8 cellular contexts compared by ENCODE assay signal in the genomic region with DNA sequence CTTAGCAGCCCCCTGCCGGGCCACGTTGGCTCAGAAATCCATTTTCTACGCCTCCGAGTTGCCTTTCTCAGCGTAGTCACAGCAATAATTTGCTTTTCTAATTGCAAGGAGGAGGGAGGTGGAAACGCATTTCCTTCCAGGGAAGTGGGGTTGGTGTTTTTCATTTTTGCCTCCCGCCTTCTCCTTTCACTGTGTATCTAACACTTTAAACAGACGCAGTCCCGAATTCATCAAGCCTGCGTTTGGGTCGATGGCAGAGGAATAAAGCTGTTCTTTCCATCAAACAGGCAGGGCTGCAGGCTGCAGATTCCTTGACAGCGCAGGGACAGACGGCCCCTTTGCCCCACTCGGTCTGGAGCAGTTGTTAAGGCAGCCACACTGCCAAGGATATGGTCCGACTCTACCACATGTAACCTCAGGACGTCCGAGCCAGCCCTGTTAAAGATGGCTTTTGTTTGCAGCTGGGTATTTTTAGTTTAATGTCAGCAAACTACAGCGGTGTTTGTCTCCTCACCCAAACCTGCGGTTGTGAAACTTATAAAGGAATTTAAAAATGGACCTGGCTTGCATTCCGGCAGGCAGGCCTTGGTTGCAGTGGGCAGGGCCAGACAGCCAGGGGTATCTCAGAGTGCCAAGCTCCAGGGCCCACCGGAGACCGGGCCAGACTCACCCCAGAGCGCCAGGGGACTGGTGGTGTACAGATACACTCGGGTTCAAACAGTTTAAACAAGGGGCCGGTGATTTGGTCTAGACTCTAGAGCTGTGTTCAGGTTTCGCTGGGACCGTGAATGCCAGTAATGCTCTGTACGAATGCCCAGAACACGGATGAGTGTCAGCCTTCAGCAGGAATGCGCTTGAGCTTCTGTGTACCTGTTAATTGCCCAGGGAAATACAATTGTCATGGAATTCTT. TPM values are rescaled to one million over a fixed set of nuclear protein-coding genes. Genes with fewer than 3 reads are reported as not detected.
DNase-seq lines count a peak whose midpoint lies in the region; ATAC-seq and TF ChIP-seq lines count a peak whose summit lies in the region.

No MANE protein-coding gene starts in this region.

- intact Hi-C loops in mucosa of descending colon (cut with DNase I, micrococcal nuclease) (loop anchor here in 1 of 2 donors (5.0 kb wide), 1 partner anchor 123 kb away; no protein-coding TSS in a partner anchor), vagina (cut with DNase I) (no loop called here)

- no peak for TF ChIP-seq POLR2A in vagina (IDR thresholded peaks at IDR 0.05)

- peak; percentile 36 for DNase-seq in activated T-cell treated with anti-CD3 and anti-CD28 coated beads, Interleukin-2, amount 50 U/mL, for 1 hour
- DNase-seq in activated T-cell treated with anti-CD3 and anti-CD28 coated beads for 4 hours (no peak), SK-N-MC (ENCODE audit: low read depth, low spot score) (no peak), mucosa of descending colon (peak; percentile 22 to 62 (median 38)), vagina (ENCODE audit: extremely low spot score in 2 of 2) (no peak), NCI-H510A treated with DMSO at 0.1 percent for 48 hours (lab: John Stamatoyannopoulos, UW) (no peak)

- H3K27ac ChIP-seq in SK-N-MC = no peak overlapping the region
- H3K27ac ChIP-seq in duodenal mucosa (ENCODE audit: low read depth, low read length) = peak overlapping the region; percentile 67
- H3K27ac ChIP-seq in vagina = peak overlapping the region; percentile 82

- H3K9ac ChIP-seq in SK-N-MC (ENCODE audit: insufficient read length) (peak overlapping the region; percentile 71), duodenal mucosa (ENCODE audit: low read depth in 1 of 2, low read length in 2 of 2) (peak overlapping the region; percentile 67 to 69)

- H3K4me1 ChIP-seq in duodenal mucosa (ENCODE audit: control insufficient read depth in 1 of 2, insufficient read depth in 2 of 2, low read length in 2 of 2) (peaks cover 17 to 25% of the 10 kb centered on the region in 2 donors), mucosa of descending colon (ENCODE audit: low read depth) (peaks cover 6% of the 10 kb centered on the region), vagina (peaks cover 30% of the 10 kb centered on the region)

- ATAC-seq in mucosa of descending colon = peak; percentile 11
- ATAC-seq in HG03469 (IDR thresholded peaks at IDR 0.05; ENCODE audit: unreplicated experiment) = no peak

- H3K36me3 ChIP-seq in SK-N-MC (ENCODE audit: insufficient read depth, low read length) = no peaks in the 10 kb centered on the region
- no peaks in the 10 kb centered on the region for H3K36me3 ChIP-seq in duodenal mucosa (ENCODE audit: control insufficient read depth in 1 of 2, insufficient read depth in 2 of 2, low read length in 2 of 2)
- H3K36me3 ChIP-seq in mucosa of descending colon (ENCODE audit: low read depth) = no peaks in the 10 kb centered on the region
- H3K36me3 ChIP-seq in vagina = no peaks in the 10 kb centered on the region

- TF ChIP-seq CTCF in mucosa of descending colon (IDR thresholded peaks at IDR 0.05) = no peak
- TF ChIP-seq CTCF in vagina (IDR thresholded peaks at IDR 0.05) = no peak

- no peaks in the 10 kb centered on the region for H3K9me3 ChIP-seq in SK-N-MC (ENCODE audit: low read depth, low read length)
- H3K9me3 ChIP-seq in duodenal mucosa (ENCODE audit: control insufficient read depth in 1 of 2, low read length in 2 of 2) = no peaks in the 10 kb centered on the region
- no peaks in the 10 kb centered on the region for H3K9me3 ChIP-seq in mucosa of descending colon
- no peaks in the 10 kb centered on the region for H3K9me3 ChIP-seq in vagina

- H3K27me3 ChIP-seq in duodenal mucosa (ENCODE audit: control insufficient read depth in 1 of 2, insufficient read depth in 2 of 2, low read length in 2 of 2) (peaks cover 0 to 20% of the 10 kb centered on the region in 2 donors), vagina (no peaks in the 10 kb centered on the region)

- H3K4me3 ChIP-seq in SK-N-MC (peak overlapping the region; percentile 98), duodenal mucosa (ENCODE audit: low read depth in 1 of 2, low read length in 2 of 2) (peak overlapping the region; percentile 85 to 88), mucosa of descending colon (peak overlapping the region; percentile 43), vagina (peak overlapping the region; percentile 69 to 90)

RNA-seq across cellular contexts. Expression of gene CHST11, which starts 2.2 kb away (rescaled TPM):
- total RNA-seq in mucosa of descending colon (10 to 100 TPM in 1 of 3 donors, 1 to 10 TPM in 2; 3.3 to 15.2 (median 6.6) TPM), vagina (40.0 TPM)

Comparison
In these comparisons a context has a peak if more than half of its experiments do, and no peak if none do; other contexts are left out.
1. DNase-seq: peak in activated T-cell treated with anti-CD3 and anti-CD28 coated beads, Interleukin-2, amount 50 U/mL, for 1 hour (single experiment) and mucosa of descending colon (3 of 3); none in activated T-cell treated with anti-CD3 and anti-CD28 coated beads for 4 hours (single experiment), SK-N-MC (single experiment), vagina (0 of 2) and NCI-H510A treated with DMSO at 0.1 percent for 48 hours (single experiment).
2. H3K4me3 ChIP-seq: peak in every context shown above with its lines; median percentile 98 in SK-N-MC; 86 in duodenal mucosa; 80 in vagina; 43 in mucosa of descending colon.